In genomic region chr9:120564589-120564988, GRCh38 we compare ENCODE assay signal across 21 cellular contexts.
"Had no signal": no experiment of that assay in that cellular context is flagged by ENCODE, and none has a peak within 500 bp of the region (broad histone marks: within the 10 kb centered on the region; RNA-seq: fewer than 3 reads in every experiment).

No MANE protein-coding gene starts in this region.

- H3K27ac ChIP-seq: colonic mucosa, epithelial cell of prostate, esophagus muscularis mucosa, foreskin keratinocyte, gastroesophageal sphincter, heart left ventricle, hepatocyte, left lung, lower lobe of right lung had no signal

- DNase-seq: colonic mucosa; cortex of kidney; effector CD8-positive, alpha-beta T cell; effector memory CD8-positive, alpha-beta T cell; endodermal cell; foreskin keratinocyte; heart left ventricle; hypothalamus; immature natural killer cell; left cardiac atrium; left lung; left ventricle myocardium superior; lower lobe of right lung; mesenchymal stem cell; mucosa of descending colon; naive B cell; naive thymus-derived CD8-positive, alpha-beta T cell had no signal
